ENCODE assay signal across 1 cellular context in the genomic region with DNA sequence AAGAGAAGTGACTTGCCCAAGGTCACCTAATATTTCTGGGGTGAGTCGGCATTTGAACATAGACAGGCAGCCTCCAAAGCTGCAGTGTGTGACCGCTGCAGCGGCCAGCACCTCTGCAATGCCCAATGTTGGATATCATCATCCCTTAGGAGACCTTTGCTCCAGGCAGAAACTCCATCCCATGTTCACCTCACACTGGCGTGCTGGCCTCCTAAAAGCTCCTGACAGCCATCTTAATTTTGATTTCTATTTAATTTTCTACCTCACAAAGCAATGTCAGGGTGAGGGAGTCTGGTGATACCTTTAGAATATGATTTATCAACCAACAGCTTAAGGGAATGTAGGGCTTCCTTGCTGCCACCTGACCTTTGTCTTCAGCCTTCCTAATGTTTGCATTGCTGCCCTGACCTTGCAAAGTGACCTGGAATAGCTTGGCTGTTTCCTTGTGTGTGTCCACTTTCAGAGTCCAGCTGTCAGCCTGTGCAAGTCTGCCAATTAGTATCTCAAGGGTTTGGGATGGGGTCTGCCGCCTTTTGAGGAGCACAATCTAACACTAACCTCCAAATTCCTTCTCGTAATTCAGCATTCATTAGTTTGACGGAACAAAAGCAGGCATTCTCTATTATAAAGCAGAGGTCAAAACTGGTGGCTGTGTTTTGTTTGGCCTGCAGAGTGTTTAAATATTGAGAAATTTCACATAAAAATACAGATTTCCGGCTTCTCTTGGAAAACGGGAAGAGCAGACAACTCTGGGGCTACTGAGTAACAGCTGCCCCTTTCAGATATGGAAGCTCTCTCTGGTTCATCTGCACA.
TF ChIP-seq lines count a peak whose summit lies in the region.

No MANE protein-coding gene starts in this region.

TF ChIP-seq in HepG2, 621 proteins besides CTCF, POLR2A, EP300 and RAD21 (continued from another document and continues in another):
- no peak for TF ChIP-seq ZHX2 (IDR thresholded peaks at IDR 0.05; ENCODE audit: low read depth)
- TF ChIP-seq ZHX2 (CRISPR knock-in tag; IDR thresholded peaks at IDR 0.05; ENCODE audit: borderline replicate concordance) = no peak
- TF ChIP-seq ZNF792 (CRISPR knock-in tag; IDR thresholded peaks at IDR 0.05) = 0 out of 2 replicates have a peak, but pooled peaks have one; percentile 13
- TF ChIP-seq ARNTL (CRISPR knock-in tag; IDR thresholded peaks at IDR 0.05) = peak; percentile 63; the same call in 1 of the 2 replicates
- no peak for TF ChIP-seq MYNN (CRISPR knock-in tag; IDR thresholded peaks at IDR 0.05; ENCODE audit: low read depth)
- peak; percentile 26; the same call in 1 of the 2 replicates for TF ChIP-seq NCOA1 (CRISPR knock-in tag; IDR thresholded peaks at IDR 0.05)
- peak; percentile 16 for TF ChIP-seq TBX2 (CRISPR knock-in tag; IDR thresholded peaks at IDR 0.05; ENCODE audit: borderline replicate concordance)
- 0 out of 2 replicates have a peak, but pooled peaks have one; percentile 29 for TF ChIP-seq ZNF629 (CRISPR knock-in tag; conservative IDR thresholded peaks at IDR 0.05)
- TF ChIP-seq CCAR2 (optimal IDR thresholded peaks at IDR 0.05; ENCODE audit: low read depth, low read length) = no peak
- peak; percentile 81 to 85; a peak in 3 of 4 replicates for TF ChIP-seq NR2F1 (CRISPR knock-in tag; IDR thresholded peaks at IDR 0.05)
- TF ChIP-seq, protein P1, sequence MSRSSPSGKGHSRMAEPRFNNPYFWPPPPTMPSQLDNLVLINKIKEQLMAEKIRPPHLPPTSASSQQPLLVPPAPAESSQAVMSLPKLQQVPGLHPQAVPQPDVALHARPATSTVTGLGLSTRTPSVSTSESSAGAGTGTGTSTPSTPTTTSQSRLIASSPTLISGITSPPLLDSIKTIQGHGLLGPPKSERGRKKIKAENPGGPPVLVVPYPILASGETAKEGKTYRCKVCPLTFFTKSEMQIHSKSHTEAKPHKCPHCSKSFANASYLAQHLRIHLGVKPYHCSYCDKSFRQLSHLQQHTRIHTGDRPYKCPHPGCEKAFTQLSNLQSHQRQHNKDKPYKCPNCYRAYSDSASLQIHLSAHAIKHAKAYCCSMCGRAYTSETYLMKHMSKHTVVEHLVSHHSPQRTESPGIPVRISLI (CRISPR knock-in tag; IDR thresholded peaks at IDR 0.05; ENCODE audit: borderline replicate concordance) = peak; percentile 43; the same call in 1 of the 2 replicates
- no peak for TF ChIP-seq NFIB (CRISPR knock-in tag; IDR thresholded peaks at IDR 0.05; ENCODE audit: borderline replicate concordance)
- 0 out of 2 replicates have a peak, but pooled peaks have one; percentile 70 for TF ChIP-seq CC2D1A (CRISPR knock-in tag; IDR thresholded peaks at IDR 0.05)
- peak; percentile 83 for TF ChIP-seq FOXP4 (CRISPR knock-in tag; IDR thresholded peaks at IDR 0.05)
- peak; percentile 16; the same call in 1 of the 2 replicates for TF ChIP-seq ZBTB34 (CRISPR knock-in tag; IDR thresholded peaks at IDR 0.05)
- TF ChIP-seq FOSL2 (CRISPR knock-in tag; IDR thresholded peaks at IDR 0.05) = peak; percentile 36; the same call in 1 of the 2 replicates
- TF ChIP-seq ZBTB42 (CRISPR knock-in tag; IDR thresholded peaks at IDR 0.05) = 0 out of 2 replicates have a peak, but pooled peaks have one; percentile 8
- peak; percentile 24 for TF ChIP-seq PHF5A (CRISPR knock-in tag; IDR thresholded peaks at IDR 0.05; ENCODE audit: low read depth, unreplicated experiment)
- no peak for TF ChIP-seq ZNF75D (CRISPR knock-in tag; IDR thresholded peaks at IDR 0.05; ENCODE audit: borderline replicate concordance)
- TF ChIP-seq POGK (CRISPR knock-in tag; conservative IDR thresholded peaks at IDR 0.05) = peak; percentile 86; the same call in 1 of the 2 replicates
- TF ChIP-seq, protein P2, sequence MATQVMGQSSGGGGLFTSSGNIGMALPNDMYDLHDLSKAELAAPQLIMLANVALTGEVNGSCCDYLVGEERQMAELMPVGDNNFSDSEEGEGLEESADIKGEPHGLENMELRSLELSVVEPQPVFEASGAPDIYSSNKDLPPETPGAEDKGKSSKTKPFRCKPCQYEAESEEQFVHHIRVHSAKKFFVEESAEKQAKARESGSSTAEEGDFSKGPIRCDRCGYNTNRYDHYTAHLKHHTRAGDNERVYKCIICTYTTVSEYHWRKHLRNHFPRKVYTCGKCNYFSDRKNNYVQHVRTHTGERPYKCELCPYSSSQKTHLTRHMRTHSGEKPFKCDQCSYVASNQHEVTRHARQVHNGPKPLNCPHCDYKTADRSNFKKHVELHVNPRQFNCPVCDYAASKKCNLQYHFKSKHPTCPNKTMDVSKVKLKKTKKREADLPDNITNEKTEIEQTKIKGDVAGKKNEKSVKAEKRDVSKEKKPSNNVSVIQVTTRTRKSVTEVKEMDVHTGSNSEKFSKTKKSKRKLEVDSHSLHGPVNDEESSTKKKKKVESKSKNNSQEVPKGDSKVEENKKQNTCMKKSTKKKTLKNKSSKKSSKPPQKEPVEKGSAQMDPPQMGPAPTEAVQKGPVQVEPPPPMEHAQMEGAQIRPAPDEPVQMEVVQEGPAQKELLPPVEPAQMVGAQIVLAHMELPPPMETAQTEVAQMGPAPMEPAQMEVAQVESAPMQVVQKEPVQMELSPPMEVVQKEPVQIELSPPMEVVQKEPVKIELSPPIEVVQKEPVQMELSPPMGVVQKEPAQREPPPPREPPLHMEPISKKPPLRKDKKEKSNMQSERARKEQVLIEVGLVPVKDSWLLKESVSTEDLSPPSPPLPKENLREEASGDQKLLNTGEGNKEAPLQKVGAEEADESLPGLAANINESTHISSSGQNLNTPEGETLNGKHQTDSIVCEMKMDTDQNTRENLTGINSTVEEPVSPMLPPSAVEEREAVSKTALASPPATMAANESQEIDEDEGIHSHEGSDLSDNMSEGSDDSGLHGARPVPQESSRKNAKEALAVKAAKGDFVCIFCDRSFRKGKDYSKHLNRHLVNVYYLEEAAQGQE (IDR thresholded peaks at IDR 0.05; ENCODE audit: borderline replicate concordance in 1 of 2, low read depth in 1 of 2, low read length in 2 of 2) = peak in 1 of 2 experiments; percentile 40; a peak in 1 of 4 replicates
- TF ChIP-seq MTA1 (CRISPR knock-in tag; IDR thresholded peaks at IDR 0.05; ENCODE audit: borderline replicate concordance) = peak; percentile 77; the same call in 1 of the 2 replicates
- TF ChIP-seq KDM4B (CRISPR knock-in tag; IDR thresholded peaks at IDR 0.05) = no peak; the same call in 1 of the 2 replicates
- peak; percentile 86 for TF ChIP-seq ZNF501 (CRISPR knock-in tag; IDR thresholded peaks at IDR 0.05)
- peak; percentile 74 for TF ChIP-seq YY1 (IDR thresholded peaks at IDR 0.05; ENCODE audit: insufficient read depth, insufficient replicate concordance, low read depth, low read length)
- TF ChIP-seq, protein P3, sequence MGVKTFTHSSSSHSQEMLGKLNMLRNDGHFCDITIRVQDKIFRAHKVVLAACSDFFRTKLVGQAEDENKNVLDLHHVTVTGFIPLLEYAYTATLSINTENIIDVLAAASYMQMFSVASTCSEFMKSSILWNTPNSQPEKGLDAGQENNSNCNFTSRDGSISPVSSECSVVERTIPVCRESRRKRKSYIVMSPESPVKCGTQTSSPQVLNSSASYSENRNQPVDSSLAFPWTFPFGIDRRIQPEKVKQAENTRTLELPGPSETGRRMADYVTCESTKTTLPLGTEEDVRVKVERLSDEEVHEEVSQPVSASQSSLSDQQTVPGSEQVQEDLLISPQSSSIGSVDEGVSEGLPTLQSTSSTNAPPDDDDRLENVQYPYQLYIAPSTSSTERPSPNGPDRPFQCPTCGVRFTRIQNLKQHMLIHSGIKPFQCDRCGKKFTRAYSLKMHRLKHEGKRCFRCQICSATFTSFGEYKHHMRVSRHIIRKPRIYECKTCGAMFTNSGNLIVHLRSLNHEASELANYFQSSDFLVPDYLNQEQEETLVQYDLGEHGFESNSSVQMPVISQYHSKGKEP (CRISPR knock-in tag; IDR thresholded peaks at IDR 0.05) = no peak
- peak; percentile 40 for TF ChIP-seq DMAP1 (CRISPR knock-in tag; IDR thresholded peaks at IDR 0.05)
- 0 out of 2 replicates have a peak, but pooled peaks have one; percentile 54 for TF ChIP-seq ZNF256 (CRISPR knock-in tag; conservative IDR thresholded peaks at IDR 0.05)
- peak in 1 of 2 experiments; percentile 35; a peak in 1 of 4 replicates for TF ChIP-seq HMGXB4 (CRISPR knock-in tag; IDR thresholded peaks at IDR 0.05; ENCODE audit: borderline replicate concordance in 1 of 2, low read depth in 1 of 2)
- TF ChIP-seq MEIS1 (CRISPR knock-in tag; IDR thresholded peaks at IDR 0.05; ENCODE audit: borderline replicate concordance) = peak; percentile 78; the same call in 1 of the 2 replicates
- TF ChIP-seq DPF2 (CRISPR knock-in tag; IDR thresholded peaks at IDR 0.05; ENCODE audit: borderline replicate concordance, low read depth) = peak; percentile 80
